ENCODE assay signal across 8 cellular contexts in the genomic region with DNA sequence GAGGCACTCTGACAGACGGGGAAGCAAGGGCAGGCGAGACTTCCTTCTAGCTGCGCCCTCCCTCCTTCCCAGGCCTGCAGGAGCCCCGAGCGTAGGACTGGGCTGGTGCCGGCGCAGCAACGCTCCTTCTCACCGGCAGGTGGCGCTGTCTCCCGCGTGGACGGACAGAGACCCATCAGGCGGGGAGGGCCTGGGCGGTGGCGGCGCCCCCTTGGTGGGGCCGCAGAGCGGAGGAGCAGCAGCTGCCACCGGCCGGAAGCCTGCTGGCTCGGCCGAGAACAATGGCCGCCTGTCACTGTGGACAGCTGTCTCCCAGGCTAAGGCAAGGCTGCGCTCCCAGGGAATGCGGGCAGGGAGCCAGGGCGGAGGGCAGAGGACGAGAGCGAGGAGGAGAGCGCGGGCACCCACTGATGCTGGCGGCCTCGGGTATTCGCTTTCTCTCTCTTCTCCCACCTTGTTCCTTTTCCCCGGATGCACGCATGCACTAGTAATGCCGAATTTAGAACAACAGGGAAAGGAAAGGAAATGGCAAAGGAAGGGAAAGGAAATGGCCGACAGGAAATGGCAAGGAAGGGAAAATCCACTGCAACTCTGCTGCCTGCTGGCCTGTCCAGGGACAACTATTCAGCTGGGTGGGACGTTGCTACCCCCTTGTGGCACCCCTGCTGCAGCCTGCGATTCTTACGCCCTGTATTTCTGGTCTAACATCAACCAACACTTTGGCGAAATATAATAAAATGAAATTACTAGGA. TPM values are rescaled to one million over a fixed set of nuclear protein-coding genes. Genes with fewer than 3 reads are reported as not detected.
DNase-seq lines count a peak whose midpoint lies in the region; ATAC-seq and TF ChIP-seq lines count a peak whose summit lies in the region.

No MANE protein-coding gene starts in this region.

- peaks cover 39% of the 10 kb centered on the region for H3K4me1 Mint-ChIP-seq in activated naive CD4-positive, alpha-beta T cell treated with anti-CD3 and anti-CD28 coated beads, Interleukin-2, amount 50 U/mL, for 24 hours

- peak overlapping the region; percentile 82 for H3K4me3 Mint-ChIP-seq in activated naive CD4-positive, alpha-beta T cell treated with anti-CD3 and anti-CD28 coated beads, Interleukin-2, amount 50 U/mL, for 24 hours

- peak overlapping the region; percentile 51 for H3K4me3 ChIP-seq in HEK293 (ENCODE audit: low read depth, low read length)

- peak overlapping the region; percentile 68 for H3K27ac Mint-ChIP-seq in activated naive CD4-positive, alpha-beta T cell treated with anti-CD3 and anti-CD28 coated beads, Interleukin-2, amount 50 U/mL, for 24 hours

- peak; percentile 90 for ATAC-seq in omental fat pad (ENCODE audit: low FRiP score)

- TF ChIP-seq CTCF in HEK293 (tag by site-specific recombination; IDR thresholded peaks at IDR 0.05) (peak; percentile 99), omental fat pad (IDR thresholded peaks at IDR 0.05) (peak; percentile 37 to 98 (median 78))

- H3K27me3 Mint-ChIP-seq in activated naive CD4-positive, alpha-beta T cell treated with anti-CD3 and anti-CD28 coated beads, Interleukin-2, amount 50 U/mL, for 24 hours, result no peaks in the 10 kb centered on the region

- peak; percentile 98 for DNase-seq in ELF-1 (ENCODE audit: low read depth, low spot score)
- DNase-seq in MV-4-11 (lab: John Stamatoyannopoulos, UW), result peak; percentile 94
- DNase-seq in SK-N-DZ (ENCODE audit: low spot score), result peak; percentile 90
- DNase-seq in glomerular visceral epithelial cell (ENCODE audit: extremely low spot score), result peak; percentile 89
- peak; percentile 93 for DNase-seq in omental fat pad (ENCODE audit: low spot score)

- H3K36me3 ChIP-seq in HEK293 (ENCODE audit: control insufficient read depth in 2 of 2, insufficient read depth in 1 of 2, low read length in 2 of 2), result peaks cover 0 to 78% of the 10 kb centered on the region in 2 experiments; a peak in 2 of 3 replicates

- H3K9me3 ChIP-seq in HEK293 (ENCODE audit: control insufficient read depth, insufficient read depth, low read depth, low read length), result no peaks in the 10 kb centered on the region

- CTCF ChIA-PET in HEK293 (lab: Yijun Ruan, JAX), result interaction anchor here (0.6 to 8.0 kb wide), 56 partner anchors 12 to 582 kb away, joined by 3 to 120 read pairs (median 4); partner anchors contain the start of gene PPM1F

- peaks cover 1% of the 10 kb centered on the region for H3K36me3 Mint-ChIP-seq in activated naive CD4-positive, alpha-beta T cell treated with anti-CD3 and anti-CD28 coated beads, Interleukin-2, amount 50 U/mL, for 24 hours

- no peaks in the 10 kb centered on the region for H3K9me3 Mint-ChIP-seq in activated naive CD4-positive, alpha-beta T cell treated with anti-CD3 and anti-CD28 coated beads, Interleukin-2, amount 50 U/mL, for 24 hours

- POLR2A ChIA-PET in HEK293 (lab: Yijun Ruan, JAX), result interaction anchor here (0.8 to 1.6 kb wide), 5 partner anchors 12 to 204 kb away, joined by 3 to 6 read pairs (median 3); partner anchors contain the start of genes MAPK1, PPM1F and YPEL1

- peak overlapping the region; percentile 42 for H3K27ac ChIP-seq in HEK293 (ENCODE audit: extremely low read depth, low read depth, low read length)
- peak overlapping the region; percentile 96 for H3K27ac ChIP-seq in temporal lobe (ENCODE audit: low read depth, low read length)

- no peaks in the 10 kb centered on the region for H3K4me1 ChIP-seq in HEK293 (ENCODE audit: control insufficient read depth, insufficient read depth, low read length)

TF ChIP-seq in HEK293, 187 proteins besides CTCF, POLR2A, EP300 and RAD21 (continues in another document):
- TF ChIP-seq ZBTB48 (tag by site-specific recombination; IDR thresholded peaks at IDR 0.05), result peak; percentile 79
- TF ChIP-seq ZNF660 (tag by site-specific recombination; IDR thresholded peaks at IDR 0.05), result 0 out of 2 replicates have a peak, but pooled peaks have one; percentile 73
- 0 out of 2 replicates have a peak, but pooled peaks have one; percentile 76 for TF ChIP-seq ZNF501 (tag by site-specific recombination; IDR thresholded peaks at IDR 0.05)
- no peak for TF ChIP-seq ZNF174 (tag by site-specific recombination; IDR thresholded peaks at IDR 0.05)
- TF ChIP-seq, protein P1, sequence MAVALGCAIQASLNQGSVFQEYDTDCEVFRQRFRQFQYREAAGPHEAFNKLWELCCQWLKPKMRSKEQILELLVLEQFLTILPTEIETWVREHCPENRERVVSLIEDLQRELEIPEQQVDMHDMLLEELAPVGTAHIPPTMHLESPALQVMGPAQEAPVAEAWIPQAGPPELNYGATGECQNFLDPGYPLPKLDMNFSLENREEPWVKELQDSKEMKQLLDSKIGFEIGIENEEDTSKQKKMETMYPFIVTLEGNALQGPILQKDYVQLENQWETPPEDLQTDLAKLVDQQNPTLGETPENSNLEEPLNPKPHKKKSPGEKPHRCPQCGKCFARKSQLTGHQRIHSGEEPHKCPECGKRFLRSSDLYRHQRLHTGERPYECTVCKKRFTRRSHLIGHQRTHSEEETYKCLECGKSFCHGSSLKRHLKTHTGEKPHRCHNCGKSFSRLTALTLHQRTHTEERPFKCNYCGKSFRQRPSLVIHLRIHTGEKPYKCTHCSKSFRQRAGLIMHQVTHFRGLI (tag by site-specific recombination; IDR thresholded peaks at IDR 0.05), result no peak
- no peak for TF ChIP-seq ZNF580 (tag by site-specific recombination; IDR thresholded peaks at IDR 0.05)
- peak; percentile 82 for TF ChIP-seq ZNF391 (tag by site-specific recombination; IDR thresholded peaks at IDR 0.05; ENCODE audit: borderline replicate concordance, low read depth)
- peak; percentile 67; the same call in 1 of the 2 replicates for TF ChIP-seq ZNF324 (tag by site-specific recombination; IDR thresholded peaks at IDR 0.05)
- TF ChIP-seq ZBTB21 (tag by site-specific recombination; IDR thresholded peaks at IDR 0.05), result peak; percentile 49; the same call in 1 of the 2 replicates
- TF ChIP-seq ZNF701 (tag by site-specific recombination; IDR thresholded peaks at IDR 0.05), result no peak
- TF ChIP-seq ZNF639 (tag by site-specific recombination; IDR thresholded peaks at IDR 0.05), result no peak
- peak; percentile 71 for TF ChIP-seq KLF17 (tag by site-specific recombination; IDR thresholded peaks at IDR 0.05)
- 0 out of 2 replicates have a peak, but pooled peaks have one; percentile 23 for TF ChIP-seq WT1 (tag by site-specific recombination; IDR thresholded peaks at IDR 0.05)
- TF ChIP-seq ZNF138 (tag by site-specific recombination; IDR thresholded peaks at IDR 0.05; ENCODE audit: borderline replicate concordance), result no peak

RNA-seq across cellular contexts. Expression of gene PPM1F, which starts 14.4 kb away (rescaled TPM):
- 22.4 and 23.1 TPM in 2 replicates for polyA plus RNA-seq in SK-N-DZ (2014; cell fraction: cytosol; rRNA removed)
- 25.1 and 27.3 TPM in 2 replicates for polyA plus RNA-seq in SK-N-DZ (2014; cell fraction: nucleus; rRNA removed)
- 10 to 100 TPM; 22.9 to 67.3 (median 32.4) TPM for total RNA-seq in omental fat pad
- 16.0 TPM for total RNA-seq in temporal lobe

RNA-seq across cellular contexts. Expression of gene TOP3B, which starts 44.3 kb away (rescaled TPM):
- 52.2 and 80.7 TPM in 2 replicates for polyA plus RNA-seq in SK-N-DZ (2014; cell fraction: cytosol; rRNA removed)
- polyA plus RNA-seq in SK-N-DZ (2014; cell fraction: nucleus; rRNA removed), result 398 and 530 TPM in 2 replicates
- total RNA-seq in omental fat pad (10 to 100 TPM; 17.5 to 45.4 (median 21.3) TPM), temporal lobe (12.3 TPM)

Comparison
In these comparisons a context has a peak if more than half of its experiments do, and no peak if none do; other contexts are left out.
1. Peak in every context shown above with its lines: DNase-seq, ATAC-seq, H3K4me3 ChIP-seq and H3K27ac ChIP-seq.